ENCODE assay signal across 1 cellular context in genomic region chr11:36157151-36157519, GRCh38.
TF ChIP-seq lines count a peak whose summit lies in the region.

No MANE protein-coding gene starts in this region.

TF ChIP-seq in liver, 16 proteins besides CTCF, POLR2A, EP300 and RAD21 (continued from another document):
- TF ChIP-seq JUND (IDR thresholded peaks at IDR 0.05) (no peak), FOXA1 (IDR thresholded peaks at IDR 0.05) (no peak), REST (IDR thresholded peaks at IDR 0.05) (no peak)
TF ChIP-seq in liver: peak in this region for 0.
